ENCODE assay signal across 8 cellular contexts in the genomic region with DNA sequence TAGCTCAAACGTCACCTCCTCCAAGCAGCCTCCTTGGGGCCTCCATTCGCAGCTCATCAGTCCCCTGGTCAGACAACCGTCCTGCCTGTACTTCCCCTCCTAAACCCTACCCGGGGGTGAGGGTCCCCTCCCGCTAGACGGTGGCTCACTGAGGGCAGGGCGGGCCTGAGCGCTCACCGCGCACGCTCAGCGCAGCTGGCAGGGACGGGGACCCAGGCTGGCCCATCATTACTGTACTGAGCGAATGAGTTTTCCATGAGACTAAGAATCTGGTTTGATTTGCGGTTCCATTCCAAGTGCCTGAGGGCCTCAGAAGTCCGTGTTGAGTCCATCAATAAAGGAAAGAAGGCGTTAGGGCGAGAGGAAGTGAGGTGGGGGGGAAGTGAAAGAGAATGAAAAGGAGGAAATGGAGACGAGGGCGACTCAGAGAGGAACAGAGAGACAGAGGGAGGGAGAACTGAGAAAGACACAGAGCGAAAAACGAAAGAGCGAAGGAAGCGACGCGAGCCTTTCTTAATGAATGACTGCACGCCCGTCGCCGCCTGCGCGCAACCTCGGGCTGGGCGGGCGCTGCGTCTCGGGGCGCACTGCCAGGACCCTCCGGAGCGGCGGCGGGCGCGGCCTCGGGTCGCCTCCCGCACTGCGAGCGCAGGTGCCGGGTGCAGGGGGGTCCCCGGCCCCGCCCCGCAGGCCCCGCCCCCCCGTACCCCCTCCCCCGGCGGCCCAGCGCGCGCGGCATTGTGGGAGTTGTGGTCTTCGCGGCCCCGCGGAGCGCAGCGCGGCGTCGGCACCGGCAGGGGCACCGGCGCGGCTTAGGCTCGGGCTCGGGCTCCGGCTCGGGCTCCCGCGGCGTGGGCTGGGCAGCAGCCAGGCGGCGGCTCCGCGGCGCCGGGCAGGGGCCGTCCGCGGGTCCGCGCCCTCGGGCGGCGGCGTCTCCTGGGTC. TPM values are rescaled to one million over a fixed set of nuclear protein-coding genes. Genes with fewer than 3 reads are reported as not detected.
DNase-seq lines count a peak whose midpoint lies in the region; ATAC-seq and TF ChIP-seq lines count a peak whose summit lies in the region.

A gene with protein sequence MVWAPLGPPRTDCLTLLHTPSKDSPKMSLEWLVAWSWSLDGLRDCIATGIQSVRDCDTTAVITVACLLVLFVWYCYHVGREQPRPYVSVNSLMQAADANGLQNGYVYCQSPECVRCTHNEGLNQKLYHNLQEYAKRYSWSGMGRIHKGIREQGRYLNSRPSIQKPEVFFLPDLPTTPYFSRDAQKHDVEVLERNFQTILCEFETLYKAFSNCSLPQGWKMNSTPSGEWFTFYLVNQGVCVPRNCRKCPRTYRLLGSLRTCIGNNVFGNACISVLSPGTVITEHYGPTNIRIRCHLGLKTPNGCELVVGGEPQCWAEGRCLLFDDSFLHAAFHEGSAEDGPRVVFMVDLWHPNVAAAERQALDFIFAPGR (plus strand): TSS at position 746 of the 943 bp plus-strand sequence. CDS start 4,356 bp downstream, outside the sequence.

- no peaks in the 10 kb centered on the region for H3K9me3 ChIP-seq in NT2/D1 (ENCODE audit: insufficient read depth, low read length)
- no peaks in the 10 kb centered on the region for H3K9me3 ChIP-seq in endodermal cell (ENCODE audit: control insufficient read depth, low read length)
- H3K9me3 ChIP-seq in mucosa of descending colon = no peaks in the 10 kb centered on the region

- H3K27ac Mint-ChIP-seq in CD14-positive monocyte = peak within 1 kb of the TSS; percentile 90 to 98 (median 97)
- H3K27ac Mint-ChIP-seq in endodermal cell = peak within 1 kb of the TSS; percentile 95

- H3K27me3 ChIP-seq in NT2/D1 (ENCODE audit: insufficient read depth, insufficient read length) = peaks cover 29% of the 10 kb centered on the region
- H3K27me3 ChIP-seq in endodermal cell (ENCODE audit: control insufficient read depth, insufficient read depth, low read length, poor library complexity, severe bottlenecking) = no peaks in the 10 kb centered on the region

- H3K9ac ChIP-seq in NT2/D1 (ENCODE audit: insufficient read length, low read depth) = peak within 1 kb of the TSS; percentile 79
- H3K9ac ChIP-seq in endodermal cell (ENCODE audit: extremely low read depth, low read length, poor library complexity, severe bottlenecking) = peak within 1 kb of the TSS; percentile 64

- H3K4me3 ChIP-seq in NT2/D1 (ENCODE audit: insufficient read length, low read depth) (peak within 1 kb of the TSS; percentile 57), endodermal cell (ENCODE audit: low read length) (peak within 1 kb of the TSS; percentile 83), mucosa of descending colon (peak within 1 kb of the TSS; percentile 36)

- no peak for DNase-seq in CD14-positive monocyte (ENCODE audit: low spot score)
- DNase-seq in NT2/D1 (ENCODE audit: low read depth, low spot score) = no peak
- peak; percentile 35 to 74 (median 57) for DNase-seq in activated CD8-positive, alpha-beta memory T cell treated with anti-CD3 and anti-CD28 coated beads for 48 hours (ENCODE audit: low read depth in 2 of 3, low spot score in 2 of 3)
- DNase-seq in endodermal cell = peak; percentile 89
- DNase-seq in mucosa of descending colon = peak; percentile 71 to 85 (median 78)
- DNase-seq in stimulated activated CD8-positive, alpha-beta memory T cell treated with anti-CD3 and anti-CD28 coated beads, Interleukin-2, amount 100 ng/mL, for 1 hour (ENCODE audit: low read depth in 2 of 2) = peak; percentile 55 to 69

- H3K4me1 Mint-ChIP-seq in CD14-positive monocyte = peaks cover 53% of the 10 kb centered on the region
- H3K4me1 Mint-ChIP-seq in endodermal cell = peaks cover 20% of the 10 kb centered on the region

- WGBS in endodermal cell (ENCODE audit: insufficient coverage in 1 of 2, insufficient read length in 1 of 2), 2 experiments = 3 to 14% methylated on average over 18 to 89 of the region's 96 CpGs

- peaks cover 3 to 8% of the 10 kb centered on the region in 2 donors for H3K36me3 Mint-ChIP-seq in CD14-positive monocyte
- H3K36me3 Mint-ChIP-seq in endodermal cell (ENCODE audit: low read depth) = peaks cover 3% of the 10 kb centered on the region

- H3K9me3 Mint-ChIP-seq in CD14-positive monocyte = peaks cover 0 to 5% (median under 1%) of the 10 kb centered on the region in 7 donors
- no peaks in the 10 kb centered on the region for H3K9me3 Mint-ChIP-seq in endodermal cell

- H3K27me3 Mint-ChIP-seq in CD14-positive monocyte (ENCODE audit: low read depth in 3 of 3) = peaks cover 3 to 5% (median 4%) of the 10 kb centered on the region in 3 donors
- H3K27me3 Mint-ChIP-seq in endodermal cell (ENCODE audit: insufficient read depth) = peaks cover 8% of the 10 kb centered on the region

- H3K36me3 ChIP-seq in NT2/D1 (ENCODE audit: insufficient read depth, insufficient read length, low read length) (peaks cover 5% of the 10 kb centered on the region), endodermal cell (ENCODE audit: control insufficient read depth, insufficient read depth, low read length) (no peaks in the 10 kb centered on the region), mucosa of descending colon (ENCODE audit: low read depth) (no peaks in the 10 kb centered on the region)

- ATAC-seq in GM19328 (IDR thresholded peaks at IDR 0.05; ENCODE audit: unreplicated experiment) (peak; percentile 60), HG03457 (IDR thresholded peaks at IDR 0.05; ENCODE audit: unreplicated experiment) (peak; percentile 46), mucosa of descending colon (peak; percentile 91)

- peaks cover 10% of the 10 kb centered on the region for H3K4me1 ChIP-seq in NT2/D1 (ENCODE audit: insufficient read depth, insufficient read length)
- H3K4me1 ChIP-seq in endodermal cell (ENCODE audit: control insufficient read depth, insufficient read depth, low read length) = no peaks in the 10 kb centered on the region
- H3K4me1 ChIP-seq in mucosa of descending colon (ENCODE audit: low read depth) = peaks cover 8% of the 10 kb centered on the region

- TF ChIP-seq CTCF in CD14-positive monocyte (IDR thresholded peaks at IDR 0.05) (no peak), endodermal cell (conservative IDR thresholded peaks at IDR 0.05) (no peak), mucosa of descending colon (IDR thresholded peaks at IDR 0.05) (no peak)

- intact Hi-C loops in CD14-positive monocyte (cut with micrococcal nuclease) (loop anchor here in 1 of 2 donors (5.0 kb wide), 1 partner anchor 159 kb away; no protein-coding TSS in a partner anchor), mucosa of descending colon (cut with DNase I, micrococcal nuclease) (no loop called here)

- peak within 1 kb of the TSS; percentile 21 for H3K27ac ChIP-seq in endodermal cell (ENCODE audit: low read depth, low read length)

- H3K4me3 Mint-ChIP-seq in CD14-positive monocyte = peak within 1 kb of the TSS; percentile 92 to 99
- H3K4me3 Mint-ChIP-seq in endodermal cell = peak within 1 kb of the TSS; percentile 79

RNA-seq across cellular contexts. Expression of the gene that starts here (rescaled TPM):
- polyA plus RNA-seq in CD14-positive monocyte = 1 to 10 TPM; 2.6 to 6.2 TPM
- total RNA-seq in endodermal cell (1 to 10 TPM; 6.0 to 7.3 TPM), mucosa of descending colon (1 to 10 TPM; 2.7 to 3.7 (median 3.5) TPM)
- polyA plus RNA-seq in endodermal cell (2013, experiment 1 of 2) = 13.9 TPM
- 12.9 TPM for polyA plus RNA-seq in endodermal cell (2013, experiment 2 of 2)

Comparison
In these comparisons a context has a peak if more than half of its experiments do, and no peak if none do; other contexts are left out.
1. DNase-seq: peak in activated CD8-positive, alpha-beta memory T cell treated with anti-CD3 and anti-CD28 coated beads for 48 hours (3 of 3), endodermal cell (single experiment), mucosa of descending colon (3 of 3) and stimulated activated CD8-positive, alpha-beta memory T cell treated with anti-CD3 and anti-CD28 coated beads, Interleukin-2, amount 100 ng/mL, for 1 hour (2 of 2); none in CD14-positive monocyte (single experiment) and NT2/D1 (single experiment).
2. Peak in every context shown above with its lines, with median percentiles within 50 percentile points of each other: ATAC-seq and H3K4me3 ChIP-seq.